ENCODE assay signal across 24 cellular contexts in the genomic region with DNA sequence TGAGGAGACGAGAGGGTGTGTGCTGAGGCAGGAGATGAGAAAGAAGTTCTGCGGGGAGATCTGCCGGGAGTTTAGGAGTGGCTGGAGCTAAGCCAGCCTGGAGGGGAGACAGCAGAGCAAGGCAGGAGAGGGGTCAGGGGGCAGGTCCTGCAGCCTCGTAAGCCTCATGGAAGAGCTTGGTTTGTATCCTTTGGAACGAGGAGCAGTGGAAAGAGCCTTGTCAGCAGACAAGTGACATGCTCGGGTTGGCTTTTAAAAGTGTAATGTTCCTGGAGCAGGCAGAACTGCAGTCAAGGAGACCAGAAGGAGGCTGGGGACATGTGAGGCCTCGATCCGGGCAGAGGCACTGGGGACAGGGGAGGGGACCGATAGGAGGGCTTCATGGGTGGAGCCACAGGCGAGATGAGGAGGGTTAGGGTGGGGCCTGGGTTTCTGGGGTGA. TPM values are rescaled to one million over a fixed set of nuclear protein-coding genes. Genes with fewer than 3 reads are reported as not detected.
DNase-seq lines count a peak whose midpoint lies in the region; ATAC-seq and TF ChIP-seq lines count a peak whose summit lies in the region.
"Had no signal": no experiment of that assay in that cellular context is flagged by ENCODE, and none has a peak within 500 bp of the region (broad histone marks: within the 10 kb centered on the region; RNA-seq: fewer than 3 reads in every experiment).

No MANE protein-coding gene starts in this region.

- H3K9me3 ChIP-seq in endodermal cell (ENCODE audit: control insufficient read depth, low read length) (no peaks in the 10 kb centered on the region), neural progenitor cell (ENCODE audit: low read depth) (no peaks in the 10 kb centered on the region), PC-9 (ENCODE audit: insufficient read depth, low read depth) (no peaks in the 10 kb centered on the region)
- H3K9me3 ChIP-seq: BLaER1, upper lobe of right lung had no signal

- H4K20me1 ChIP-seq in neural progenitor cell (ENCODE audit: low read depth) (no peaks in the 10 kb centered on the region), PC-9 (ENCODE audit: insufficient read depth) (no peaks in the 10 kb centered on the region)
- H4K20me1 ChIP-seq: BLaER1 had no signal

- H3K4me2 ChIP-seq in neural progenitor cell (no peak overlapping the region), PC-9 (no peak overlapping the region)
- H3K4me2 ChIP-seq: BLaER1 had no signal

- H3K4me3 Mint-ChIP-seq in endodermal cell, result no peak overlapping the region
- H3K4me3 Mint-ChIP-seq in neural progenitor cell, result no peak overlapping the region
- H3K4me3 Mint-ChIP-seq in type B pancreatic cell, result no peak overlapping the region
- H3K4me3 Mint-ChIP-seq: activated naive CD8-positive, alpha-beta T cell treated with anti-CD3 and anti-CD28 coated beads for 36 hours; activated T-helper 17 cell treated with anti-CD3 and anti-CD28 coated beads, Interleukin-2, amount 50 U/mL, for 72 hours; IgD-negative memory B cell; naive thymus-derived CD8-positive, alpha-beta T cell; T-helper 1 cell treated with Interleukin-12 subunit alpha and Interleukin-12 subunit beta and Interleukin-4 antibody, amounts not matched to agents 30 μg/mL and 1 μg/mL, for 36 hours had no signal

- H3K27ac Mint-ChIP-seq in endodermal cell (no peak overlapping the region), neural progenitor cell (peak overlapping the region; percentile 43), type B pancreatic cell (peak overlapping the region; percentile 30)
- H3K27ac Mint-ChIP-seq: activated naive CD8-positive, alpha-beta T cell treated with anti-CD3 and anti-CD28 coated beads for 36 hours; activated T-helper 17 cell treated with anti-CD3 and anti-CD28 coated beads, Interleukin-2, amount 50 U/mL, for 72 hours; IgD-negative memory B cell; T-helper 1 cell treated with Interleukin-12 subunit alpha and Interleukin-12 subunit beta and Interleukin-4 antibody, amounts not matched to agents 30 μg/mL and 1 μg/mL, for 36 hours had no signal

- H3K4me1 ChIP-seq in endodermal cell (ENCODE audit: control insufficient read depth, insufficient read depth, low read length) (no peaks in the 10 kb centered on the region), neural progenitor cell (no peaks in the 10 kb centered on the region), PC-9 (replicated peaks; ENCODE audit: insufficient read depth) (no peaks in the 10 kb centered on the region)

- H3K79me2 ChIP-seq in neural progenitor cell (ENCODE audit: low read depth) (no peaks in the 10 kb centered on the region), PC-9 (ENCODE audit: low read depth) (no peaks in the 10 kb centered on the region)

- CTCF ChIA-PET in PC-9 (lab: Charles Lee), result no interaction called here

- H3K4me1 Mint-ChIP-seq in endodermal cell, result peaks cover 13% of the 10 kb centered on the region
- peaks cover 10% of the 10 kb centered on the region for H3K4me1 Mint-ChIP-seq in neural progenitor cell
- peaks cover 19% of the 10 kb centered on the region for H3K4me1 Mint-ChIP-seq in type B pancreatic cell (ENCODE audit: unreplicated experiment)
- H3K4me1 Mint-ChIP-seq: IgD-negative memory B cell had no signal

- no peaks in the 10 kb centered on the region for H3K9me2 ChIP-seq in PC-9 (ENCODE audit: insufficient read depth)

- H3K36me3 ChIP-seq in endodermal cell (ENCODE audit: control insufficient read depth, insufficient read depth, low read length) (no peaks in the 10 kb centered on the region), neural progenitor cell (no peaks in the 10 kb centered on the region), PC-9 (ENCODE audit: low read depth) (no peaks in the 10 kb centered on the region)
- H3K36me3 ChIP-seq: BLaER1, upper lobe of right lung had no signal

- H3K4me3 ChIP-seq in endodermal cell (ENCODE audit: low read length) (no peak overlapping the region), neural progenitor cell (no peak overlapping the region), PC-9 (no peak overlapping the region)
- H3K4me3 ChIP-seq: BLaER1, skin epidermis, upper lobe of right lung had no signal

- no peak for TF ChIP-seq CTCF in endodermal cell (conservative IDR thresholded peaks at IDR 0.05)
- TF ChIP-seq CTCF in neural progenitor cell (IDR thresholded peaks at IDR 0.05), result no peak
- no peak for TF ChIP-seq CTCF in type B pancreatic cell (conservative IDR thresholded peaks at IDR 0.05)
- no peak for TF ChIP-seq CTCF in PC-9 (conservative IDR thresholded peaks at IDR 0.05)

- no peak for ATAC-seq in left ventricle myocardium superior
- ATAC-seq in Right ventricle myocardium inferior, result no peak
- ATAC-seq: activated T-helper 17 cell treated with anti-CD3 and anti-CD28 coated beads, Interleukin-2, amount 50 U/mL, for 72 hours; esophagus mucosa; naive thymus-derived CD8-positive, alpha-beta T cell; upper lobe of right lung had no signal

- peak; percentile 35 for DNase-seq in left ventricle myocardium superior
- DNase-seq in Right ventricle myocardium inferior (ENCODE audit: missing footprints), result no peak
- DNase-seq in endodermal cell, result peak; percentile 60
- DNase-seq in neural progenitor cell (ENCODE audit: low spot score), result no peak
- DNase-seq in type B pancreatic cell (ENCODE audit: extremely low spot score, unreplicated experiment), result no peak
- DNase-seq in HPDE6-E6E7 (ENCODE audit: extremely low spot score), result no peak
- DNase-seq in OCI-M1 (lab: John Stamatoyannopoulos, UW), result no peak
- DNase-seq in PC-9, result no peak
- DNase-seq: ACHN; activated CD4-positive, alpha-beta T cell treated with anti-CD3 and anti-CD28 coated beads for 4 hours; activated naive CD8-positive, alpha-beta T cell treated with anti-CD3 and anti-CD28 coated beads for 36 hours; COR-L47; effector memory CD4-positive, alpha-beta T cell; naive thymus-derived CD8-positive, alpha-beta T cell; NCI-H2107; NCI-H510A treated with DMSO at 0.1 percent for 48 hours; stimulated activated naive CD4-positive, alpha-beta T cell; upper lobe of right lung had no signal

- WGBS in endodermal cell (ENCODE audit: insufficient coverage in 1 of 2, insufficient read length in 1 of 2), 2 experiments, result 75 to 79% methylated on average over 10 of the region's 10 CpGs

- no peaks in the 10 kb centered on the region for H3K36me3 Mint-ChIP-seq in endodermal cell (ENCODE audit: low read depth)
- no peaks in the 10 kb centered on the region for H3K36me3 Mint-ChIP-seq in neural progenitor cell
- H3K36me3 Mint-ChIP-seq in type B pancreatic cell, result no peaks in the 10 kb centered on the region
- H3K36me3 Mint-ChIP-seq: activated naive CD8-positive, alpha-beta T cell treated with anti-CD3 and anti-CD28 coated beads for 36 hours; naive thymus-derived CD8-positive, alpha-beta T cell had no signal

- H3K27me3 ChIP-seq in endodermal cell (ENCODE audit: control insufficient read depth, insufficient read depth, low read length, poor library complexity, severe bottlenecking), result no peaks in the 10 kb centered on the region
- no peaks in the 10 kb centered on the region for H3K27me3 ChIP-seq in neural progenitor cell
- H3K27me3 ChIP-seq in PC-9 (ENCODE audit: insufficient read depth, low read depth), result no peaks in the 10 kb centered on the region
- H3K27me3 ChIP-seq: BLaER1, upper lobe of right lung had no signal

- no peaks in the 10 kb centered on the region for H3K9me3 Mint-ChIP-seq in endodermal cell
- H3K9me3 Mint-ChIP-seq in neural progenitor cell, result no peaks in the 10 kb centered on the region
- no peaks in the 10 kb centered on the region for H3K9me3 Mint-ChIP-seq in type B pancreatic cell
- H3K9me3 Mint-ChIP-seq: activated naive CD8-positive, alpha-beta T cell treated with anti-CD3 and anti-CD28 coated beads for 36 hours; activated T-helper 17 cell treated with anti-CD3 and anti-CD28 coated beads, Interleukin-2, amount 50 U/mL, for 72 hours; IgD-negative memory B cell; naive thymus-derived CD8-positive, alpha-beta T cell; T-helper 1 cell treated with Interleukin-12 subunit alpha and Interleukin-12 subunit beta and Interleukin-4 antibody, amounts not matched to agents 30 μg/mL and 1 μg/mL, for 36 hours had no signal

- intact Hi-C loops in left ventricle myocardium superior (cut with micrococcal nuclease), result no loop called here
- intact Hi-C loops in Right ventricle myocardium inferior (cut with DNase I), result loop anchor here (2.0 kb wide), 1 partner anchor 23 kb away; no protein-coding TSS in a partner anchor
- intact Hi-C loops in PC-9 (cut with micrococcal nuclease; ENCODE audit: unreplicated experiment), result no loop called here

- H3K27me3 Mint-ChIP-seq in endodermal cell (ENCODE audit: insufficient read depth), result peaks cover 1% of the 10 kb centered on the region
- peaks cover 10% of the 10 kb centered on the region for H3K27me3 Mint-ChIP-seq in neural progenitor cell (ENCODE audit: insufficient read depth, low read depth)
- H3K27me3 Mint-ChIP-seq in type B pancreatic cell, result no peaks in the 10 kb centered on the region
- H3K27me3 Mint-ChIP-seq: activated naive CD8-positive, alpha-beta T cell treated with anti-CD3 and anti-CD28 coated beads for 36 hours; activated T-helper 17 cell treated with anti-CD3 and anti-CD28 coated beads, Interleukin-2, amount 50 U/mL, for 72 hours had no signal

- H3K27ac ChIP-seq in endodermal cell (ENCODE audit: low read depth, low read length) (no peak overlapping the region), neural progenitor cell (no peak overlapping the region), PC-9 (no peak overlapping the region)
- H3K27ac ChIP-seq: BLaER1, upper lobe of right lung had no signal

- H2AFZ ChIP-seq in neural progenitor cell (replicated peaks) (peak overlapping the region; percentile 39), PC-9 (no peak overlapping the region)

- H3K9ac ChIP-seq in endodermal cell (ENCODE audit: extremely low read depth, low read length, poor library complexity, severe bottlenecking) (no peak overlapping the region), neural progenitor cell (no peak overlapping the region)
- H3K9ac ChIP-seq: BLaER1 had no signal

- POLR2A ChIA-PET in PC-9 (lab: Charles Lee; ENCODE audit: unreplicated experiment), result no interaction called here

- H3F3A ChIP-seq in neural progenitor cell (ENCODE audit: low read depth), result no peaks in the 10 kb centered on the region
- H3F3A ChIP-seq in PC-9 (ENCODE audit: insufficient read depth, low read depth), result no peaks in the 10 kb centered on the region

- no TSS peak for BruUV-seq in PC-9 (replicated peaks; lab: Mats Ljungman, UMichigan)

RNA-seq across cellular contexts. Expression of a gene that starts 21.4 kb away (rescaled TPM):
- total RNA-seq in left ventricle myocardium superior, result 22.3 TPM
- 21.4 TPM for total RNA-seq in Right ventricle myocardium inferior
- 10 to 100 TPM; 15.8 to 29.9 TPM for total RNA-seq in endodermal cell
- polyA plus RNA-seq in endodermal cell (2013, experiment 1 of 2), result 21.7 TPM
- 20.4 TPM for polyA plus RNA-seq in endodermal cell (2013, experiment 2 of 2)
- total RNA-seq in neural progenitor cell (ENCODE audit: low replicate concordance), result 28.7 and 41.3 TPM in 2 replicates
- total RNA-seq in type B pancreatic cell (ENCODE audit: low replicate concordance), result 11.5 and 28.8 TPM in 2 replicates
- not detected in 2 replicates for total RNA-seq in PC-9 (2021)
- total RNA-seq: naive thymus-derived CD8-positive, alpha-beta T cell had no signal
- polyA plus RNA-seq: IgD-negative memory B cell had no signal

Comparison
In these comparisons a context has a peak if more than half of its experiments do, and no peak if none do; other contexts are left out.
1. DNase-seq: peak in left ventricle myocardium superior (single experiment) and endodermal cell (single experiment); none in Right ventricle myocardium inferior (single experiment), neural progenitor cell (single experiment), type B pancreatic cell (single experiment), HPDE6-E6E7 (single experiment), OCI-M1 (single experiment) and PC-9 (0 of 2).
2. RNA of a gene that starts 21.4 kb away (total RNA-seq): 15.8 to 29.9 TPM in endodermal cell, 11.5 to 28.8 TPM in type B pancreatic cell, 28.7 to 41.3 TPM in neural progenitor cell, 22.3 TPM in left ventricle myocardium superior (single experiment) and 21.4 TPM in Right ventricle myocardium inferior (single experiment); not detected in PC-9; every median in the first group is over 10 times any median in the second.